ENCODE assay signal across 11 cellular contexts in the genomic region with DNA sequence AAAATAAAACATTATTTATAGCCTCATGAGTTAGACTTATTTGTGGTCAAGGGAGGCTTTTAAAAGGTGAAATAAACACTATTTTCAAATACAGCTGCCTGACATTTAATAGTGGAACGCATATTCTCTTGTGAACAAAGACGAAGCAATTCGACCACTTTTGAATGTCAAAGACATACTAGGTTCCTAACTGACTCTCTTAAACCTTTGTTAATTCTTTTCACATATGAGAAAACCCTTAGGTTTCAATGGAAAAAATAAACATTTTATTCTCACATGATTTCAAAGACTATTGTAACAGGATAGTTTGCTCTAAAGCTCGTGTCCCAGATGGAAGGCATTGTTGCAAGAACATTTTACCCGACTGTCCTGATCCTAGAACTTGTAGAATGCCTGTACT.
"Had no signal": no experiment of that assay in that cellular context is flagged by ENCODE, and none has a peak within 500 bp of the region (broad histone marks: within the 10 kb centered on the region; RNA-seq: fewer than 3 reads in every experiment).

No MANE protein-coding gene starts in this region.

- H3K4me3 ChIP-seq: colonic mucosa, heart left ventricle, skin epidermis, thyroid gland, upper lobe of right lung had no signal

- H3K4me1 ChIP-seq: colonic mucosa, heart left ventricle, thyroid gland, upper lobe of right lung had no signal

- H3K27ac ChIP-seq: colonic mucosa, heart left ventricle, skin epidermis, thyroid gland, upper lobe of right lung had no signal

- H3K36me3 Mint-ChIP-seq: natural killer cell treated with Interleukin-12 subunit alpha and Interleukin-12 subunit beta and Interleukin-15 and Interleukin-18, amount 100 ng/mL, for 72 hours had no signal

- H3K27me3 ChIP-seq: colonic mucosa, heart left ventricle, thyroid gland, upper lobe of right lung had no signal

- H3K9me3 Mint-ChIP-seq: natural killer cell treated with Interleukin-12 subunit alpha and Interleukin-12 subunit beta and Interleukin-15 and Interleukin-18, amount 100 ng/mL, for 72 hours had no signal

- DNase-seq: caudate nucleus; colonic mucosa; heart left ventricle; posterior cingulate gyrus; stimulated activated CD4-positive, alpha-beta T cell treated with anti-CD3 and anti-CD28 coated beads, Interleukin-2, amount 100 ng/mL, for 24 hours; stimulated activated CD4-positive, alpha-beta T cell treated with anti-CD3 and anti-CD28 coated beads, Interleukin-4, amount 100 ng/mL, for 4 hours; stimulated activated naive CD4-positive, alpha-beta T cell treated with Interleukin-2 at 50 U/mL for 16 hours; thyroid gland; upper lobe of right lung had no signal

- H3K36me3 ChIP-seq: colonic mucosa, heart left ventricle, thyroid gland, upper lobe of right lung had no signal

- H3K4me3 Mint-ChIP-seq: natural killer cell treated with Interleukin-12 subunit alpha and Interleukin-12 subunit beta and Interleukin-15 and Interleukin-18, amount 100 ng/mL, for 72 hours had no signal

- H3K9me3 ChIP-seq: colonic mucosa, thyroid gland, upper lobe of right lung had no signal

- H3K27ac Mint-ChIP-seq: natural killer cell treated with Interleukin-12 subunit alpha and Interleukin-12 subunit beta and Interleukin-15 and Interleukin-18, amount 100 ng/mL, for 72 hours had no signal
